Comparison of ENCODE assay signal across 18 cellular contexts in genomic region chr1:180941518-180942275, GRCh38. TPM values are rescaled to one million over a fixed set of nuclear protein-coding genes. Genes with fewer than 3 reads are reported as not detected.
"Had no signal": no experiment of that assay in that cellular context is flagged by ENCODE, and none has a peak within 500 bp of the region (broad histone marks: within the 10 kb centered on the region; RNA-seq: fewer than 3 reads in every experiment).

No MANE protein-coding gene starts in this region.

- H3K27ac ChIP-seq: foreskin keratinocyte, left ventricle myocardium inferior, ovary, testis, upper lobe of right lung, vagina had no signal

- H3K27me3 ChIP-seq: foreskin keratinocyte, ovary, testis, tibial nerve, upper lobe of right lung, vagina had no signal

- H3K4me3 Mint-ChIP-seq: effector memory CD8-positive, alpha-beta T cell; immature natural killer cell; naive thymus-derived CD4-positive, alpha-beta T cell; nephron progenitor cell; stimulated activated naive B cell treated with anti-CD40 and anti-IgM and Interleukin-4, amounts not matched to agents 10 μg/mL and 1 μg/mL and 100 μg/mL, for 72 hours; stimulated activated naive CD8-positive, alpha-beta T cell treated with anti-CD3 and anti-CD28 coated beads, Interleukin-15, amount 100 ng/mL, for 72 hours had no signal

- H3K36me3 ChIP-seq: ovary had no signal

- H3K27me3 Mint-ChIP-seq: effector memory CD8-positive, alpha-beta T cell; stimulated activated naive B cell treated with anti-CD40 and anti-IgM and Interleukin-4, amounts not matched to agents 10 μg/mL and 1 μg/mL and 100 μg/mL, for 72 hours; stimulated activated naive CD8-positive, alpha-beta T cell treated with anti-CD3 and anti-CD28 coated beads, Interleukin-15, amount 100 ng/mL, for 72 hours had no signal

- DNase-seq: effector memory CD8-positive, alpha-beta T cell; erythroblast; foreskin keratinocyte; immature natural killer cell; left ventricle myocardium inferior; mesendoderm; nephron progenitor cell; ovary; right cardiac atrium; small intestine; stimulated activated CD4-positive, alpha-beta T cell treated with anti-CD3 and anti-CD28 coated beads, Interleukin-4, amount 100 ng/mL, for 1 hour; stimulated activated naive B cell treated with anti-CD40 and anti-IgM and Interleukin-4, amounts not matched to agents 10 μg/mL and 1 μg/mL and 100 μg/mL, for 72 hours; stimulated activated naive CD8-positive, alpha-beta T cell treated with anti-CD3 and anti-CD28 coated beads, Interleukin-15, amount 100 ng/mL, for 72 hours; testis; upper lobe of right lung had no signal

- H3K4me1 ChIP-seq: foreskin keratinocyte, left ventricle myocardium inferior, testis, tibial nerve, upper lobe of right lung had no signal

- H3K27ac Mint-ChIP-seq: effector memory CD8-positive, alpha-beta T cell; immature natural killer cell; naive thymus-derived CD4-positive, alpha-beta T cell; stimulated activated naive B cell treated with anti-CD40 and anti-IgM and Interleukin-4, amounts not matched to agents 10 μg/mL and 1 μg/mL and 100 μg/mL, for 72 hours had no signal

- H3K4me3 ChIP-seq: left ventricle myocardium inferior, ovary, testis, tibial nerve, upper lobe of right lung, vagina had no signal

- ATAC-seq: effector memory CD8-positive, alpha-beta T cell; foreskin keratinocyte; naive thymus-derived CD4-positive, alpha-beta T cell; right cardiac atrium; stimulated activated naive B cell treated with anti-CD40 and anti-IgM and Interleukin-4, amounts not matched to agents 10 μg/mL and 1 μg/mL and 100 μg/mL, for 72 hours; stimulated activated naive CD8-positive, alpha-beta T cell treated with anti-CD3 and anti-CD28 coated beads, Interleukin-15, amount 100 ng/mL, for 72 hours; upper lobe of right lung had no signal

- H3K9me3 ChIP-seq: left ventricle myocardium inferior, ovary, testis, tibial nerve, upper lobe of right lung, vagina had no signal

- H3K9me3 Mint-ChIP-seq: nephron progenitor cell had no signal

RNA-seq across cellular contexts. Expression of gene KIAA1614, which starts 29.0 kb away (rescaled TPM):
- polyA plus RNA-seq: immature natural killer cell had no signal
